ENCODE assay signal across 30 cellular contexts in the genomic region with DNA sequence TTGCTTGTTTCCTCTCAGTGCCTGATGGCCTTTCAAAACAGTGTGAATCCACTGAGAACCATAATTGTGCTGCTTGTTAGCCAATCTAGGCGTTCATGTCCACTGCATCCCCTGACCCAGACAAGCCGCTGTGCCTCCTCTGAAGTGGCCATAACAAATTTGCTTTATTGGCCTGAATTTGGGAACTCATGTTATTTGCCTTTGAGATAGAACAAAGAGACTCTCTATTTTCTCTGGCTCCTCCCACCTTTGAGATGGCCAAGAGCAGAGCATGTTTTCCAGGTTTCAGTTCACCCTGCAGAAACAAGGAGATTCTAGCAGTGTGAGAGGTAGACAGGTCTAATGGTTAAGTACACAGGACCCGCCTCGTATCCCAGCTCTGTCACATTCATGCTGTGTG.
"Had no signal": no experiment of that assay in that cellular context is flagged by ENCODE, and none has a peak within 500 bp of the region (broad histone marks: within the 10 kb centered on the region; RNA-seq: fewer than 3 reads in every experiment).

No MANE protein-coding gene starts in this region.

- H3K36me3 ChIP-seq: adrenal gland, esophagus muscularis mucosa, gastroesophageal sphincter had no signal

- FAIRE-seq: colon had no signal

- H3K9me3 ChIP-seq: adrenal gland, body of pancreas had no signal

- H3K4me1 ChIP-seq: adrenal gland, body of pancreas, esophagus muscularis mucosa, foreskin keratinocyte, gastroesophageal sphincter had no signal

- DNase-seq: activated CD4-positive, alpha-beta memory T cell treated with anti-CD3 and anti-CD28 coated beads for 36 hours; activated CD4-positive, alpha-beta T cell treated with anti-CD3 and anti-CD28 coated beads for 36 hours; activated CD4-positive, alpha-beta T cell treated with anti-CD3 and anti-CD28 coated beads, Interleukin-2, amount 10 ng/mL, durations not matched to agents 24 days and 14 days; activated CD4-positive, CD25-positive, alpha-beta regulatory T cell; activated CD4-positive, CD25-positive, alpha-beta regulatory T cell treated with anti-CD3 and anti-CD28 coated beads, Interleukin-2, amount 50 U/mL, for 72 hours; activated CD8-positive, alpha-beta memory T cell treated with anti-CD3 and anti-CD28 coated beads, Interleukin-2, amount 10 ng/mL, durations not matched to agents 7 days and 5 days; activated CD8-positive, alpha-beta memory T cell treated with anti-CD3 and anti-CD28 coated beads, Interleukin-2, amount 50 U/mL, for 4 hours; activated CD8-positive, alpha-beta T cell treated with anti-CD3 and anti-CD28 coated beads, Interleukin-2, amount 10 ng/mL, durations not matched to agents 7 days and 5 days; activated effector memory CD4-positive, alpha-beta T cell treated with anti-CD3 and anti-CD28 coated beads, Interleukin-2, amount 50 U/mL, for 16 hours; activated naive CD4-positive, alpha-beta T cell treated with anti-CD3 and anti-CD28 coated beads for 36 hours; activated naive CD8-positive, alpha-beta T cell treated with anti-CD3 and anti-CD28 coated beads for 36 hours; activated naive CD8-positive, alpha-beta T cell treated with anti-CD3 and anti-CD28 coated beads, Interleukin-2, amount 50 U/mL, for 24 hours; activated T-cell treated with anti-CD3 and anti-CD28 coated beads, Interleukin-2, amount 50 U/mL, for 1 hour; activated T-cell treated with anti-CD3 and anti-CD28 coated beads, Interleukin-2, amount 50 U/mL, for 48 hours; adrenal gland; amygdala; aorta; body of pancreas; caudate nucleus; cortex of kidney; dermis blood vessel endothelial cell; effector CD4-positive, alpha-beta T cell; effector memory CD8-positive, alpha-beta T cell; erythroblast; foreskin keratinocyte; head of caudate nucleus; T-helper 2 cell had no signal

- H3K27me3 ChIP-seq: adrenal gland, body of pancreas, foreskin keratinocyte, gastroesophageal sphincter had no signal

- H3K27ac ChIP-seq: adrenal gland, body of pancreas, esophagus muscularis mucosa, foreskin keratinocyte, gastroesophageal sphincter had no signal

- ATAC-seq: activated CD4-positive, alpha-beta T cell treated with anti-CD3 and anti-CD28 coated beads for 36 hours; activated CD8-positive, alpha-beta memory T cell treated with anti-CD3 and anti-CD28 coated beads, Interleukin-2, amount 10 ng/mL, durations not matched to agents 7 days and 5 days; activated CD8-positive, alpha-beta T cell treated with anti-CD3 and anti-CD28 coated beads, Interleukin-2, amount 10 ng/mL, durations not matched to agents 7 days and 5 days; activated naive CD8-positive, alpha-beta T cell treated with anti-CD3 and anti-CD28 coated beads, Interleukin-2, amount 50 U/mL, for 24 hours; body of pancreas; effector memory CD8-positive, alpha-beta T cell; foreskin keratinocyte; gastroesophageal sphincter had no signal

- H3K4me3 ChIP-seq: adrenal gland, body of pancreas, esophagus muscularis mucosa, gastroesophageal sphincter had no signal
